ENCODE assay signal across 8 cellular contexts in the genomic region with DNA sequence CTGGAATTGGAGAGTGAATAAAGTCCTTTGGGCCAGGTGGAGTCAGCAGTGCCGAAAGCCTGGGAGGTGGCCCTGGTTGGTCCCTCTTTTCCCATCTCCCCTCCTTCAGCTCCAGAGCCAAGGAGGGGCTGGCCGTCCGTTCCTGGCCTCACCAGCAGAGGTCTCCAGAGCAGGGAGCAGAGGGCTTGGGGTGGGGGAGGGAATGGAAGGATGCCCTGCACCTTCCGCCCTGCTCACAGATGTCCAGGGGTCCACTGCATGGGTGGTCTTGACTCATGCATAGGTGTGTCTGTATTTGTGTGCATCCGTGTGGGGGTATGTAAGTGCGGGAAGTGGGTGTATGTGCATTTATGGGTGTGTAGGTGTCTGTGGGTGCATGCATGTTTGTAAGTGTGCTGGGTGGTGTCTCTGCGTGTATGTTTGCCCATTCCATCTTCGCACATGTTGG.
DNase-seq lines count a peak whose midpoint lies in the region; ATAC-seq, FAIRE-seq and TF ChIP-seq lines count a peak whose summit lies in the region.

No MANE protein-coding gene starts in this region.

- H3K27ac Mint-ChIP-seq in endodermal cell, result no peak overlapping the region

- no peak overlapping the region for H4K8ac ChIP-seq in mesendoderm (ENCODE audit: low read depth, low read length)

- intact Hi-C loops in testis (cut with DNase I; ENCODE audit: low total_unique reads), result loop anchor here (5.0 kb wide), 2 partner anchors 47 to 198 kb away; no protein-coding TSS in a partner anchor

- H3K4me1 ChIP-seq in endodermal cell (ENCODE audit: control insufficient read depth, insufficient read depth, low read length) (peaks cover 3% of the 10 kb centered on the region), mesendoderm (ENCODE audit: control insufficient read depth, low read depth, low read length) (no peaks in the 10 kb centered on the region), testis (peaks cover 8% of the 10 kb centered on the region)

- H3K18ac ChIP-seq in mesendoderm (ENCODE audit: low read length), result no peak overlapping the region

- no peak overlapping the region for H3K56ac ChIP-seq in mesendoderm (ENCODE audit: low read length)

- H3K4me3 ChIP-seq in endodermal cell (ENCODE audit: low read length), result no peak overlapping the region
- H3K4me3 ChIP-seq in mesendoderm (ENCODE audit: low read length), result no peak overlapping the region
- H3K4me3 ChIP-seq in testis, result no peak overlapping the region

- no peak overlapping the region for H3K23ac ChIP-seq in mesendoderm (ENCODE audit: low read length)

- H3K27ac ChIP-seq in endodermal cell (ENCODE audit: low read depth, low read length) (no peak overlapping the region), mesendoderm (ENCODE audit: low read depth, low read length) (no peak overlapping the region), testis (no peak overlapping the region)

- no peak for TF ChIP-seq POLR2A in testis (IDR thresholded peaks at IDR 0.05)

- H3K9me3 Mint-ChIP-seq in endodermal cell, result peaks cover 17% of the 10 kb centered on the region

- WGBS in endodermal cell (ENCODE audit: insufficient coverage in 1 of 2, insufficient read length in 1 of 2), 2 experiments, result 40 to 55% methylated on average over 1 to 8 of the region's 8 CpGs
- no CpG with 5 or more reads among the region's 8 CpGs for WGBS in mesendoderm (ENCODE audit: extremely low coverage, insufficient coverage, low lambda C conversion rate)
- WGBS in testis, 2 donors, result 38 to 64% methylated on average over 4 to 8 of the region's 8 CpGs

- H3K9me3 ChIP-seq in endodermal cell (ENCODE audit: control insufficient read depth, low read length) (peaks cover 17% of the 10 kb centered on the region), testis (no peaks in the 10 kb centered on the region)

- TF ChIP-seq CTCF in D721Med (IDR thresholded peaks at IDR 0.05; ENCODE audit: insufficient read depth, missing control alignments) (peak; percentile 46), endodermal cell (conservative IDR thresholded peaks at IDR 0.05) (peak; percentile 89), testis (IDR thresholded peaks at IDR 0.05) (peak; percentile 56 to 74 (median 69))

- no peak overlapping the region for H2BK120ac ChIP-seq in mesendoderm (ENCODE audit: low read depth, low read length)

- DNase-seq in D721Med (ENCODE audit: insufficient read length, low spot score), result peak; percentile 50
- peak; percentile 85 for DNase-seq in HTR-8/SVneo (ENCODE audit: insufficient read length, low spot score)
- DNase-seq in activated CD4-positive, alpha-beta T cell treated with anti-CD3 and anti-CD28 coated beads for 48 hours, result peak; percentile 57
- DNase-seq in endodermal cell, result peak; percentile 95
- DNase-seq in mesendoderm, result peak; percentile 79
- peak; percentile 66 for DNase-seq in testis

- peaks cover 33% of the 10 kb centered on the region for H3K4me1 Mint-ChIP-seq in endodermal cell

- no peak overlapping the region for H3K4me3 Mint-ChIP-seq in endodermal cell

- H3K27me3 ChIP-seq in endodermal cell (ENCODE audit: control insufficient read depth, insufficient read depth, low read length, poor library complexity, severe bottlenecking), result peaks cover 14% of the 10 kb centered on the region
- H3K27me3 ChIP-seq in mesendoderm (ENCODE audit: insufficient read depth, low read length, poor library complexity), result no peaks in the 10 kb centered on the region
- H3K27me3 ChIP-seq in testis, result no peaks in the 10 kb centered on the region

- no peaks in the 10 kb centered on the region for H3K79me2 ChIP-seq in mesendoderm (ENCODE audit: control insufficient read depth, insufficient read depth, low read length)

- no peak overlapping the region for H2AK5ac ChIP-seq in mesendoderm (ENCODE audit: low read length)

- H3K36me3 Mint-ChIP-seq in endodermal cell (ENCODE audit: low read depth), result peaks cover 5% of the 10 kb centered on the region

- H3K9ac ChIP-seq in endodermal cell (ENCODE audit: extremely low read depth, low read length, poor library complexity, severe bottlenecking), result no peak overlapping the region
- no peak overlapping the region for H3K9ac ChIP-seq in mesendoderm (ENCODE audit: low read length)

- H3K36me3 ChIP-seq in endodermal cell (ENCODE audit: control insufficient read depth, insufficient read depth, low read length) (no peaks in the 10 kb centered on the region), mesendoderm (ENCODE audit: control insufficient read depth, insufficient read depth, low read length) (no peaks in the 10 kb centered on the region), testis (ENCODE audit: low read depth, missing control alignments) (no peaks in the 10 kb centered on the region)

- H3K4ac ChIP-seq in mesendoderm (ENCODE audit: low read depth, low read length), result no peak overlapping the region

- FAIRE-seq in D721Med (lab: Jason Lieb, UNC), result no peak
- FAIRE-seq in HTR-8/SVneo (lab: Jason Lieb, UNC), result peak; percentile 83

- H3K79me1 ChIP-seq in mesendoderm (ENCODE audit: low read length), result no peaks in the 10 kb centered on the region

- H3K27me3 Mint-ChIP-seq in endodermal cell (ENCODE audit: insufficient read depth), result peaks cover 19% of the 10 kb centered on the region

- ATAC-seq in GM21367 (IDR thresholded peaks at IDR 0.05; ENCODE audit: unreplicated experiment), result no peak
- no peak for ATAC-seq in HG03039 (IDR thresholded peaks at IDR 0.05; ENCODE audit: unreplicated experiment)

- H2BK15ac ChIP-seq in mesendoderm (replicated peaks; ENCODE audit: low read depth), result no peak overlapping the region

- no peak overlapping the region for H2BK5ac ChIP-seq in mesendoderm (ENCODE audit: low read length)

- H3K4me2 ChIP-seq in mesendoderm (ENCODE audit: low read length), result no peak overlapping the region

- H4K5ac ChIP-seq in mesendoderm (ENCODE audit: low read length), result no peak overlapping the region
